In genomic region chr3:149713730-149714654, GRCh38 we compare ENCODE assay signal across 22 cellular contexts. TPM values are rescaled to one million over a fixed set of nuclear protein-coding genes. Genes with fewer than 3 reads are reported as not detected.
DNase-seq lines count a peak whose midpoint lies in the region; ATAC-seq, FAIRE-seq and TF ChIP-seq lines count a peak whose summit lies in the region.
"Had no signal": no experiment of that assay in that cellular context is flagged by ENCODE, and none has a peak within 500 bp of the region (broad histone marks: within the 10 kb centered on the region; RNA-seq: fewer than 3 reads in every experiment).

No MANE protein-coding gene starts in this region.

- 21% methylated on average over 15 of the region's 38 CpGs for WGBS in HepG2 (ENCODE audit: low lambda C conversion rate)
- no CpG with 5 or more reads among the region's 38 CpGs for WGBS in trophoblast cell (ENCODE audit: extremely low coverage, insufficient coverage, insufficient read length)

- no peak for DNase-seq in natural killer cell treated with Interleukin-12 subunit alpha and Interleukin-12 subunit beta and Interleukin-15 and Interleukin-18, amount 100 ng/mL, for 72 hours (ENCODE audit: low spot score)
- DNase-seq in natural killer cell = no peak
- DNase-seq in HepG2 (ENCODE audit: low spot score) = peak; percentile 52
- DNase-seq in trophoblast cell = no peak
- no peak for DNase-seq in ureter (ENCODE audit: low spot score)
- DNase-seq in endothelial cell (ENCODE audit: low spot score) = no peak
- DNase-seq in CD8-positive, alpha-beta memory T cell = no peak
- DNase-seq: DMS79; GM23248; Kasumi-1; NCI-H1694; NCI-H2081; NCI-H2171; NCI-H345; NCI-H524; NCI-H774; NK-92 treated with Interleukin-12 subunit alpha and Interleukin-12 subunit beta, amount 100 ng/mL, for 24 hours; Peyer's patch; SJCRH30 had no signal

- POLR2A ChIA-PET in HepG2 (lab: Yijun Ruan, JAX) = interaction anchor here (0.6 to 1.4 kb wide), 3 partner anchors 56 to 801 kb away, joined by 3 to 5 read pairs (median 3); partner anchors contain the start of gene WWTR1
- POLR2A ChIA-PET in CD8-positive, alpha-beta memory T cell (lab: Charles Lee) = no interaction called here

- no peaks in the 10 kb centered on the region for H3K79me1 ChIP-seq in trophoblast cell (ENCODE audit: low read length)

- no peak overlapping the region for H3K4me3 Mint-ChIP-seq in natural killer cell treated with Interleukin-12 subunit alpha and Interleukin-12 subunit beta and Interleukin-15 and Interleukin-18, amount 100 ng/mL, for 72 hours
- H3K4me3 Mint-ChIP-seq in natural killer cell = no peak overlapping the region
- H3K4me3 Mint-ChIP-seq in endothelial cell (ENCODE audit: unreplicated experiment) = no peak overlapping the region
- no peak overlapping the region for H3K4me3 Mint-ChIP-seq in CD8-positive, alpha-beta memory T cell
- H3K4me3 Mint-ChIP-seq: B cell, CD14-positive monocyte had no signal

- no peaks in the 10 kb centered on the region for H3K9me3 Mint-ChIP-seq in natural killer cell treated with Interleukin-12 subunit alpha and Interleukin-12 subunit beta and Interleukin-15 and Interleukin-18, amount 100 ng/mL, for 72 hours
- H3K9me3 Mint-ChIP-seq in natural killer cell (no peaks in the 10 kb centered on the region), endothelial cell (ENCODE audit: unreplicated experiment) (no peaks in the 10 kb centered on the region)
- no peaks in the 10 kb centered on the region for H3K9me3 Mint-ChIP-seq in CD8-positive, alpha-beta memory T cell

- H3K4me1 Mint-ChIP-seq in natural killer cell treated with Interleukin-12 subunit alpha and Interleukin-12 subunit beta and Interleukin-15 and Interleukin-18, amount 100 ng/mL, for 72 hours (ENCODE audit: low read depth in 2 of 2) = no peaks in the 10 kb centered on the region
- H3K4me1 Mint-ChIP-seq in natural killer cell = no peaks in the 10 kb centered on the region
- H3K4me1 Mint-ChIP-seq in endothelial cell (ENCODE audit: unreplicated experiment) = peaks cover 15% of the 10 kb centered on the region
- peaks cover 0 to 3% (median 0%) of the 10 kb centered on the region in 3 donors for H3K4me1 Mint-ChIP-seq in CD8-positive, alpha-beta memory T cell
- H3K4me1 Mint-ChIP-seq: B cell had no signal

- intact Hi-C loops in natural killer cell (cut with micrococcal nuclease) (no loop called here), HepG2 (cut with micrococcal nuclease; ENCODE audit: unreplicated experiment) (no loop called here)

- peak overlapping the region; percentile 15 for H3K4ac ChIP-seq in trophoblast cell (ENCODE audit: low read depth, low read length)

- H4K8ac ChIP-seq in trophoblast cell (ENCODE audit: low read depth, low read length) = no peak overlapping the region

- no peak overlapping the region for H2BK5ac ChIP-seq in trophoblast cell (ENCODE audit: low read depth, low read length, poor library complexity)

- no peak overlapping the region for H3K14ac ChIP-seq in trophoblast cell (ENCODE audit: low read length)

- H3K9me3 ChIP-seq in HepG2 (ENCODE audit: low read length) = no peaks in the 10 kb centered on the region
- no peaks in the 10 kb centered on the region for H3K9me3 ChIP-seq in trophoblast cell (ENCODE audit: insufficient read depth, low read depth, low read length)
- no peaks in the 10 kb centered on the region for H3K9me3 ChIP-seq in CD8-positive, alpha-beta memory T cell (ENCODE audit: low read length)
- H3K9me3 ChIP-seq: Peyer's patch, SJCRH30 had no signal

- H4K20me1 ChIP-seq in HepG2 (ENCODE audit: insufficient read depth, low read length) = no peaks in the 10 kb centered on the region

- no peaks in the 10 kb centered on the region for H3K36me3 Mint-ChIP-seq in natural killer cell treated with Interleukin-12 subunit alpha and Interleukin-12 subunit beta and Interleukin-15 and Interleukin-18, amount 100 ng/mL, for 72 hours
- H3K36me3 Mint-ChIP-seq in natural killer cell = no peaks in the 10 kb centered on the region
- no peaks in the 10 kb centered on the region for H3K36me3 Mint-ChIP-seq in endothelial cell (ENCODE audit: low read depth, unreplicated experiment)
- no peaks in the 10 kb centered on the region for H3K36me3 Mint-ChIP-seq in CD8-positive, alpha-beta memory T cell
- H3K36me3 Mint-ChIP-seq: CD14-positive monocyte had no signal

- H3K27ac ChIP-seq in HepG2 (ENCODE audit: extremely low read length, insufficient read depth, low read length) = peak overlapping the region; percentile 28
- H3K27ac ChIP-seq in trophoblast cell (ENCODE audit: low read depth, low read length) = no peak overlapping the region
- H3K27ac ChIP-seq in CD8-positive, alpha-beta memory T cell (ENCODE audit: low read depth, low read length) = no peak overlapping the region
- H3K27ac ChIP-seq: GM23248, Peyer's patch, SJCRH30 had no signal

- peak; percentile 4 for FAIRE-seq in HepG2 (lab: Jason Lieb, UNC)

- 0 out of 2 replicates have a peak overlapping the region, but pooled peaks have one; percentile 36 for H3K9ac ChIP-seq in HepG2 (ENCODE audit: insufficient read depth, low read depth, low read length)
- no peak overlapping the region for H3K9ac ChIP-seq in trophoblast cell (ENCODE audit: low read length)
- H3K9ac ChIP-seq: GM23248 had no signal

- H2BK120ac ChIP-seq in trophoblast cell (ENCODE audit: insufficient read depth, low read length, poor library complexity) = no peak overlapping the region

- ATAC-seq in natural killer cell treated with Interleukin-12 subunit alpha and Interleukin-12 subunit beta and Interleukin-15 and Interleukin-18, amount 100 ng/mL, for 72 hours = peak; percentile 28 to 33
- ATAC-seq in natural killer cell = no peak
- peak; percentile 87 for ATAC-seq in HepG2
- ATAC-seq: HCT116 had no signal

- H3K36me3 ChIP-seq in HepG2 (replicated peaks in 1 of 2; ENCODE audit: control insufficient read depth in 1 of 2, insufficient read depth in 2 of 2, low read length in 2 of 2) (no peaks in the 10 kb centered on the region), trophoblast cell (ENCODE audit: control insufficient read depth in 1 of 2, insufficient read depth in 2 of 2, low read length in 2 of 2) (no peaks in the 10 kb centered on the region)
- no peaks in the 10 kb centered on the region for H3K36me3 ChIP-seq in CD8-positive, alpha-beta memory T cell (ENCODE audit: insufficient read depth, low read length)
- H3K36me3 ChIP-seq: Peyer's patch, SJCRH30 had no signal

- H2AK5ac ChIP-seq in trophoblast cell (ENCODE audit: low read length) = peak overlapping the region; percentile 90

- H3K4me3 ChIP-seq in HepG2 (replicated peaks in 1 of 3; ENCODE audit: insufficient read depth in 1 of 3, low read depth in 2 of 3, low read length in 3 of 3) (peak overlapping the region; percentile 14 to 70 (median 55)), trophoblast cell (ENCODE audit: low read depth, low read length) (no peak overlapping the region)
- no peak overlapping the region for H3K4me3 ChIP-seq in CD8-positive, alpha-beta memory T cell (ENCODE audit: low read length)
- H3K4me3 ChIP-seq: GM23248, Peyer's patch, SJCRH30 had no signal

- H3K4me1 ChIP-seq in HepG2 (ENCODE audit: insufficient read depth, low read length) (peaks cover 27% of the 10 kb centered on the region), trophoblast cell (ENCODE audit: control insufficient read depth in 1 of 2, insufficient read depth in 2 of 2, low read length in 2 of 2) (no peaks in the 10 kb centered on the region)
- no peaks in the 10 kb centered on the region for H3K4me1 ChIP-seq in CD8-positive, alpha-beta memory T cell (ENCODE audit: insufficient read depth, low read length)
- H3K4me1 ChIP-seq: Peyer's patch had no signal

- H3K79me2 ChIP-seq in HepG2 (ENCODE audit: insufficient read depth, low read length) = no peaks in the 10 kb centered on the region
- no peaks in the 10 kb centered on the region for H3K79me2 ChIP-seq in trophoblast cell (ENCODE audit: control insufficient read depth, insufficient read depth, low read length, poor library complexity)

- peak; percentile 8; the same call in 1 of the 2 replicates for TF ChIP-seq RAD21 in HepG2 (CRISPR knock-in tag; IDR thresholded peaks at IDR 0.05)

- CTCF ChIA-PET in HepG2 (lab: Yijun Ruan, JAX; ENCODE audit: low intra/inter-chr PET ratio, low total read pairs) = no interaction called here
- CTCF ChIA-PET in CD8-positive, alpha-beta memory T cell (lab: Charles Lee) = no interaction called here

- in situ Hi-C loops in HepG2 (cut with HindIII; ENCODE audit: extremely low pct_ligation_motif_present, low pct_unique_long_range_greater_than_20kb) = loop anchor here (5.0 kb wide), 1 partner anchor 187 kb away; no protein-coding TSS in a partner anchor

- H2BK12ac ChIP-seq in trophoblast cell (ENCODE audit: low read length) = no peak overlapping the region

- H3K27ac Mint-ChIP-seq in natural killer cell treated with Interleukin-12 subunit alpha and Interleukin-12 subunit beta and Interleukin-15 and Interleukin-18, amount 100 ng/mL, for 72 hours = no peak overlapping the region
- H3K27ac Mint-ChIP-seq in natural killer cell (no peak overlapping the region), endothelial cell (ENCODE audit: unreplicated experiment) (no peak overlapping the region)
- H3K27ac Mint-ChIP-seq in CD8-positive, alpha-beta memory T cell = no peak overlapping the region
- H3K27ac Mint-ChIP-seq: B cell had no signal

- H4K12ac ChIP-seq in trophoblast cell (ENCODE audit: low read depth, low read length) = no peak overlapping the region

- H3K27me3 Mint-ChIP-seq in natural killer cell treated with Interleukin-12 subunit alpha and Interleukin-12 subunit beta and Interleukin-15 and Interleukin-18, amount 100 ng/mL, for 72 hours = peaks cover 0 to 4% of the 10 kb centered on the region in 2 donors
- H3K27me3 Mint-ChIP-seq in natural killer cell (ENCODE audit: low read depth in 2 of 2) (peaks cover 0 to 3% of the 10 kb centered on the region in 2 donors), endothelial cell (ENCODE audit: unreplicated experiment) (peaks cover 1% of the 10 kb centered on the region)
- no peaks in the 10 kb centered on the region for H3K27me3 Mint-ChIP-seq in CD8-positive, alpha-beta memory T cell
- H3K27me3 Mint-ChIP-seq: B cell had no signal

- H3K27me3 ChIP-seq in HepG2 (ENCODE audit: control insufficient read depth in 1 of 2, insufficient read depth in 2 of 2, low read length in 2 of 2) = no peaks in the 10 kb centered on the region
- no peaks in the 10 kb centered on the region for H3K27me3 ChIP-seq in trophoblast cell (ENCODE audit: insufficient read depth, low read length)
- H3K27me3 ChIP-seq in CD8-positive, alpha-beta memory T cell (ENCODE audit: insufficient read depth, low read length, poor library complexity, severe bottlenecking) = no peaks in the 10 kb centered on the region
- H3K27me3 ChIP-seq: Peyer's patch, SJCRH30 had no signal

- peak overlapping the region; percentile 33 for H2AFZ ChIP-seq in HepG2 (ENCODE audit: low read length)
- no peak overlapping the region for H2AFZ ChIP-seq in trophoblast cell (ENCODE audit: insufficient read depth, low read length, poor library complexity)
- H2AFZ ChIP-seq: GM23248 had no signal

- TF ChIP-seq EP300 in HepG2 (IDR thresholded peaks at IDR 0.05; ENCODE audit: low read depth in 2 of 2, low read length in 2 of 2) = no peak
- no peak for TF ChIP-seq EP300 in HepG2 (CRISPR knock-in tag; IDR thresholded peaks at IDR 0.05; ENCODE audit: borderline replicate concordance)

- TF ChIP-seq CTCF in natural killer cell (IDR thresholded peaks at IDR 0.05) = no peak
- peak; percentile 25; the same call in 1 of the 2 replicates for TF ChIP-seq CTCF in HepG2 (CRISPR knock-in tag; IDR thresholded peaks at IDR 0.05)
- no peak for TF ChIP-seq CTCF in endothelial cell (IDR thresholded peaks at IDR 0.05; ENCODE audit: unreplicated experiment)

- H3K4me2 ChIP-seq in HepG2 (ENCODE audit: low read depth, low read length) (peak overlapping the region; percentile 82), trophoblast cell (ENCODE audit: low read length) (no peak overlapping the region)

- no peak overlapping the region for H4K91ac ChIP-seq in trophoblast cell (ENCODE audit: low read depth, low read length)

- BruUV-seq in HepG2 (replicated peaks; lab: Mats Ljungman, UMichigan) = no TSS peak

- no peak for TF ChIP-seq POLR2A in HepG2 (IDR thresholded peaks at IDR 0.05; ENCODE audit: insufficient read depth in 1 of 2, low read depth in 2 of 2, low read length in 2 of 2)

- H3K18ac ChIP-seq in trophoblast cell (ENCODE audit: low read length) = no peak overlapping the region

- H3K23ac ChIP-seq in trophoblast cell (ENCODE audit: low read length) = no peak overlapping the region

RNA-seq across cellular contexts. Expression of gene COMMD2, which starts 38.3 kb away (rescaled TPM):
- total RNA-seq in natural killer cell treated with Interleukin-12 subunit alpha and Interleukin-12 subunit beta and Interleukin-15 and Interleukin-18, amount 100 ng/mL, for 72 hours = 10 to 100 TPM; 29.4 to 41.9 TPM
- total RNA-seq in natural killer cell (10 to 100 TPM; 39.9 to 42.9 (median 40.0) TPM), HepG2 (2016; rRNA removed; fragmentation: Illumina TruSeq; extraction: Trizol) (57.6 and 73.2 TPM in 2 replicates), ureter (31.9 TPM), endothelial cell (ENCODE audit: unreplicated experiment) (43.8 TPM)
- 8.4 and 10.2 TPM in 2 replicates for total RNA-seq in HepG2 (2016; cell fraction: cytosol; rRNA removed; fragmentation: Illumina TruSeq; extraction: Trizol; ENCODE audit: low read depth)
- total RNA-seq in HepG2 (2016; cell fraction: insoluble cytoplasmic fraction; rRNA removed; fragmentation: Illumina TruSeq; extraction: Trizol) = 55.4 and 78.2 TPM in 2 replicates
- total RNA-seq in HepG2 (2016; cell fraction: membrane; rRNA removed; fragmentation: Illumina TruSeq; extraction: Trizol) = 13.8 and 20.0 TPM in 2 replicates
- 30.5 and 31.9 TPM in 2 replicates for total RNA-seq in HepG2 (2016; cell fraction: nucleus; rRNA removed; fragmentation: Illumina TruSeq; extraction: Trizol)
- 25.5 and 33.0 TPM in 2 replicates for polyA plus RNA-seq in HepG2 (2011; rRNA removed)
- polyA plus RNA-seq in HepG2 (2011; cell fraction: cytosol; rRNA removed) = 22.4 and 27.4 TPM in 2 replicates
- 7.2 and 10.3 TPM in 2 replicates for polyA plus RNA-seq in HepG2 (2011; cell fraction: nucleus; rRNA removed)
- polyA plus RNA-seq in HepG2 (2012) = 21.8 and 23.7 TPM in 2 replicates
- 4.3 and 5.0 TPM in 2 replicates for polyA plus RNA-seq in HepG2 (2016; cell fraction: cytosol; fragmentation: Illumina TruSeq; extraction: Trizol; ENCODE audit: low read depth)
- polyA plus RNA-seq in HepG2 (2016; cell fraction: insoluble cytoplasmic fraction; fragmentation: Illumina TruSeq; extraction: Trizol; ENCODE audit: low read depth) = 65.7 and 69.6 TPM in 2 replicates
- 7.5 and 8.4 TPM in 2 replicates for polyA plus RNA-seq in HepG2 (2016; cell fraction: membrane; fragmentation: Illumina TruSeq; extraction: Trizol; ENCODE audit: low read depth)
- 45.6 and 52.9 TPM in 2 replicates for polyA plus RNA-seq in HepG2 (2016; cell fraction: nucleus; fragmentation: Illumina TruSeq; extraction: Trizol; ENCODE audit: insufficient read depth, low read depth)
- polyA minus RNA-seq in HepG2 (2011; rRNA and poly(A)+ RNA removed; ENCODE audit: low replicate concordance) = 3.4 and 15.7 TPM in 2 replicates
- polyA minus RNA-seq in HepG2 (2011; cell fraction: cytosol; rRNA and poly(A)+ RNA removed) = 7.2 and 8.0 TPM in 2 replicates
- 15.6 and 23.2 TPM in 2 replicates for polyA minus RNA-seq in HepG2 (2011; cell fraction: nucleus; rRNA and poly(A)+ RNA removed)
- polyA plus RNA-seq in trophoblast cell (2013) = 24.6 and 25.6 TPM in 2 replicates
- total RNA-seq in CD8-positive, alpha-beta memory T cell = 10 to 100 TPM; 42.4 to 48.4 TPM
- 68.4 TPM for polyA plus RNA-seq in CD8-positive, alpha-beta memory T cell

RNA-seq across cellular contexts. Expression of gene WWTR1, which starts 56.2 kb away (rescaled TPM):
- total RNA-seq in natural killer cell treated with Interleukin-12 subunit alpha and Interleukin-12 subunit beta and Interleukin-15 and Interleukin-18, amount 100 ng/mL, for 72 hours = 1 to 10 TPM in 1 of 2 donors, under 1 TPM in 1; 0.55 to 6.7 TPM
- total RNA-seq in natural killer cell = 1 to 10 TPM in 1 of 3 donors, under 1 TPM in 2; 0.72 to 1.1 (median 0.73) TPM
- total RNA-seq in HepG2 (2016; rRNA removed; fragmentation: Illumina TruSeq; extraction: Trizol) = 19.7 and 27.0 TPM in 2 replicates
- 3.0 and 4.5 TPM in 2 replicates for total RNA-seq in HepG2 (2016; cell fraction: cytosol; rRNA removed; fragmentation: Illumina TruSeq; extraction: Trizol; ENCODE audit: low read depth)
- total RNA-seq in HepG2 (2016; cell fraction: insoluble cytoplasmic fraction; rRNA removed; fragmentation: Illumina TruSeq; extraction: Trizol) = 18.2 and 25.1 TPM in 2 replicates
- 11.0 and 11.7 TPM in 2 replicates for total RNA-seq in HepG2 (2016; cell fraction: membrane; rRNA removed; fragmentation: Illumina TruSeq; extraction: Trizol)
- 22.2 and 23.3 TPM in 2 replicates for total RNA-seq in HepG2 (2016; cell fraction: nucleus; rRNA removed; fragmentation: Illumina TruSeq; extraction: Trizol)
- polyA plus RNA-seq in HepG2 (2011; rRNA removed) = 105 and 139 TPM in 2 replicates
- polyA plus RNA-seq in HepG2 (2011; cell fraction: cytosol; rRNA removed) = 87.9 and 94.0 TPM in 2 replicates
- 104 and 133 TPM in 2 replicates for polyA plus RNA-seq in HepG2 (2011; cell fraction: nucleus; rRNA removed)
- 75.0 and 83.3 TPM in 2 replicates for polyA plus RNA-seq in HepG2 (2012)
- 5.5 and 5.7 TPM in 2 replicates for polyA plus RNA-seq in HepG2 (2016; cell fraction: cytosol; fragmentation: Illumina TruSeq; extraction: Trizol; ENCODE audit: low read depth)
- 54.5 and 55.7 TPM in 2 replicates for polyA plus RNA-seq in HepG2 (2016; cell fraction: insoluble cytoplasmic fraction; fragmentation: Illumina TruSeq; extraction: Trizol; ENCODE audit: low read depth)
- 11.1 and 12.3 TPM in 2 replicates for polyA plus RNA-seq in HepG2 (2016; cell fraction: membrane; fragmentation: Illumina TruSeq; extraction: Trizol; ENCODE audit: low read depth)
- polyA plus RNA-seq in HepG2 (2016; cell fraction: nucleus; fragmentation: Illumina TruSeq; extraction: Trizol; ENCODE audit: insufficient read depth, low read depth) = 38.7 and 40.5 TPM in 2 replicates
- polyA minus RNA-seq in HepG2 (2011; rRNA and poly(A)+ RNA removed; ENCODE audit: low replicate concordance) = 71.2 and 129 TPM in 2 replicates
- polyA minus RNA-seq in HepG2 (2011; cell fraction: cytosol; rRNA and poly(A)+ RNA removed) = 90.2 and 115 TPM in 2 replicates
- polyA minus RNA-seq in HepG2 (2011; cell fraction: nucleus; rRNA and poly(A)+ RNA removed) = 131 and 167 TPM in 2 replicates
- 60.2 and 61.6 TPM in 2 replicates for polyA plus RNA-seq in trophoblast cell (2013)
- 67.1 TPM for total RNA-seq in ureter
- total RNA-seq in endothelial cell (ENCODE audit: unreplicated experiment) = 137 TPM
- total RNA-seq in CD8-positive, alpha-beta memory T cell = 1 to 10 TPM in 1 of 2 experiments, under 1 TPM in 1; 0.98 to 1.9 TPM
- polyA plus RNA-seq in CD8-positive, alpha-beta memory T cell = 0.60 TPM
- polyA plus RNA-seq: CD14-positive monocyte had no signal

Comparison
In these comparisons a context has a peak if more than half of its experiments do, and no peak if none do; other contexts are left out.
1. ATAC-seq: peak in natural killer cell treated with Interleukin-12 subunit alpha and Interleukin-12 subunit beta and Interleukin-15 and Interleukin-18, amount 100 ng/mL, for 72 hours (2 of 2) and HepG2 (single experiment); none in natural killer cell (0 of 3).
2. H3K4me3 ChIP-seq: peak in HepG2 (3 of 3); none in trophoblast cell (single experiment) and CD8-positive, alpha-beta memory T cell (single experiment).